Comparison of ENCODE assay signal across 8 cellular contexts in genomic region chr3:190566043-190566933, GRCh38. TPM values are rescaled to one million over a fixed set of nuclear protein-coding genes. Genes with fewer than 3 reads are reported as not detected.
DNase-seq lines count a peak whose midpoint lies in the region; ATAC-seq and TF ChIP-seq lines count a peak whose summit lies in the region.

No MANE protein-coding gene starts in this region.

- H3K36me3 Mint-ChIP-seq in T-helper 2 cell treated with Interferon-gamma antibody and Interleukin-4, amounts not matched to agents 5 μg/mL and 100 μg/mL, for 36 hours (ENCODE audit: low read depth), result peaks cover 49% of the 10 kb centered on the region

- no peak for TF ChIP-seq CTCF in lower lobe of right lung (IDR thresholded peaks at IDR 0.05)

- intact Hi-C loops in lower lobe of right lung (cut with DNase I), result no loop called here

- H3K27me3 Mint-ChIP-seq in T-helper 2 cell treated with Interferon-gamma antibody and Interleukin-4, amounts not matched to agents 5 μg/mL and 100 μg/mL, for 36 hours (ENCODE audit: low read depth), result no peaks in the 10 kb centered on the region

- H3K9me3 ChIP-seq in BLaER1, result no peaks in the 10 kb centered on the region
- no peaks in the 10 kb centered on the region for H3K9me3 ChIP-seq in lower lobe of right lung

- H3K4me3 ChIP-seq in BLaER1, result no peak overlapping the region
- no peak overlapping the region for H3K4me3 ChIP-seq in lower lobe of right lung

- peaks cover 61% of the 10 kb centered on the region for H3K4me1 Mint-ChIP-seq in T-helper 2 cell treated with Interferon-gamma antibody and Interleukin-4, amounts not matched to agents 5 μg/mL and 100 μg/mL, for 36 hours (ENCODE audit: low read depth)

- peaks cover 8% of the 10 kb centered on the region; the same call in 1 of the 2 replicates for H3K4me1 ChIP-seq in BLaER1
- H3K4me1 ChIP-seq in lower lobe of right lung, result peaks cover 16% of the 10 kb centered on the region

- DNase-seq in HT1080 (ENCODE audit: low read depth), result peak; percentile 100
- DNase-seq in T-helper 2 cell treated with Interferon-gamma antibody and Interleukin-4, amounts not matched to agents 5 μg/mL and 100 μg/mL, for 36 hours (ENCODE audit: low spot score), result peak; percentile 91
- peak; percentile 100 for DNase-seq in dermis blood vessel endothelial cell
- peak; percentile 92 for DNase-seq in lower lobe of right lung
- DNase-seq in stimulated activated CD8-positive, alpha-beta memory T cell treated with anti-CD3 and anti-CD28 coated beads, Interleukin-7, amount 100 ng/mL, for 24 hours (ENCODE audit: low read depth), result peak; percentile 44
- DNase-seq in T-helper 9 cell, result no peak

- no peaks in the 10 kb centered on the region for H4K20me1 ChIP-seq in BLaER1

- H3K4me2 ChIP-seq in BLaER1, result 0 out of 2 replicates have a peak overlapping the region, but pooled peaks have one; percentile 17

- H3K27ac Mint-ChIP-seq in T-helper 2 cell treated with Interferon-gamma antibody and Interleukin-4, amounts not matched to agents 5 μg/mL and 100 μg/mL, for 36 hours, result peak overlapping the region; percentile 89

- no peaks in the 10 kb centered on the region for H3K36me3 ChIP-seq in BLaER1
- no peaks in the 10 kb centered on the region for H3K36me3 ChIP-seq in lower lobe of right lung

- H3K27me3 ChIP-seq in BLaER1, result no peaks in the 10 kb centered on the region
- H3K27me3 ChIP-seq in lower lobe of right lung (ENCODE audit: low read depth), result no peaks in the 10 kb centered on the region

- no peak overlapping the region for H3K9ac ChIP-seq in BLaER1

- no peaks in the 10 kb centered on the region for H3K9me3 Mint-ChIP-seq in T-helper 2 cell treated with Interferon-gamma antibody and Interleukin-4, amounts not matched to agents 5 μg/mL and 100 μg/mL, for 36 hours

- ATAC-seq in lower lobe of right lung (peak; percentile 95), HG02678 (IDR thresholded peaks at IDR 0.05; ENCODE audit: unreplicated experiment) (no peak)

- H3K4me3 Mint-ChIP-seq in T-helper 2 cell treated with Interferon-gamma antibody and Interleukin-4, amounts not matched to agents 5 μg/mL and 100 μg/mL, for 36 hours, result peak overlapping the region; percentile 15

- H3K27ac ChIP-seq in BLaER1, result no peak overlapping the region
- H3K27ac ChIP-seq in lower lobe of right lung, result peak overlapping the region; percentile 70

RNA-seq across cellular contexts. Expression of gene IL1RAP, which starts 52.4 kb away (rescaled TPM):
- total RNA-seq in HT1080 (2014; rRNA removed; shearing (Covaris generic)), result 21.2 and 27.3 TPM in 2 replicates
- 31.9 and 35.6 TPM in 2 replicates for polyA plus RNA-seq in HT1080 (2015; cell fraction: cytosol; rRNA removed)
- 55.5 and 55.9 TPM in 2 replicates for polyA plus RNA-seq in HT1080 (2015; cell fraction: nucleus; rRNA removed)
- 3.5 and 6.3 TPM in 2 replicates for total RNA-seq in dermis blood vessel endothelial cell
- 26.8 TPM for total RNA-seq in lower lobe of right lung
